Comparison of ENCODE assay signal across 30 cellular contexts in the genomic region with DNA sequence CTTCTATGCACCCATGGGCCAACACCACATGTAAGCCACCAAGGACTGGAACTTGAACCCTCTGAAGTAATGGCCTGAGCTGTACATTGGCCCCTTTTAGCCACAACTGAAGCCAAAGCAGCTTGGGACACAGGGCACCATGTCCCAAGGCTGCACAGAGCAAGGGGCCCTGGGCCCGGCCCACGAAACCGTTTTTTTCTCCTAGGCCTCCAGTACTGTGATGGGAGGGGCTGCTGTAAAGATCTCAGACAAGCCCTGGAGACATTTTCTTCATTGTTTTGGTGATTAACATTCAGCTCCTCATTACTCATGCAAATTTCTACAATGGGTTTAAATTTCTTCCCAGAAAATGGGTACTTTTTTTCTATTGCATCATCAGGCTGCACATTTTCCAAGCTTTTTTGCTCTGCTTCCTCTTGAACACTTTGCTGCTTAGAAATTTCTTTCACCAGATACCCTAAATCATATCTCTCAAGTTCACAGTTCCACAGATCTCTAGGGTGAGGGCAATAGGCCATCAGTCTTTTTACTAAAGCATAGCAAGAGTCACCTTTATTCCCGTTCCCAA.
"Had no signal": no experiment of that assay in that cellular context is flagged by ENCODE, and none has a peak within 500 bp of the region (broad histone marks: within the 10 kb centered on the region; RNA-seq: fewer than 3 reads in every experiment).

No MANE protein-coding gene starts in this region.

- DNase-seq: activated CD4-positive, alpha-beta memory T cell treated with anti-CD3 and anti-CD28 coated beads, Interleukin-2, amount 10 ng/mL, durations not matched to agents 7 days and 5 days; activated CD4-positive, alpha-beta T cell treated with anti-CD3 and anti-CD28 coated beads for 1 hour; activated CD4-positive, alpha-beta T cell treated with anti-CD3 and anti-CD28 coated beads for 4 hours; activated CD4-positive, alpha-beta T cell treated with anti-CD3 and anti-CD28 coated beads, Interleukin-2, amount 10 ng/mL, durations not matched to agents 7 days and 5 days; activated CD4-positive, alpha-beta T cell treated with anti-CD3 and anti-CD28 coated beads, Interleukin-2, amount 50 U/mL, for 4 hours; activated CD8-positive, alpha-beta memory T cell treated with anti-CD3 and anti-CD28 coated beads, Interleukin-2, amount 50 U/mL, for 48 hours; activated gamma-delta T cell; activated naive CD4-positive, alpha-beta T cell; activated naive CD4-positive, alpha-beta T cell treated with anti-CD3 and anti-CD28 coated beads, Interleukin-2, amount 10 ng/mL, durations not matched to agents 7 days and 5 days; activated naive CD8-positive, alpha-beta T cell treated with anti-CD3 and anti-CD28 coated beads, Interleukin-2, amount 10 ng/mL, durations not matched to agents 7 days and 5 days; activated T-cell treated with anti-CD3 and anti-CD28 coated beads for 4 hours; activated T-cell treated with anti-CD3 and anti-CD28 coated beads, Interleukin-2, amount 50 U/mL, for 24 hours; activated T-cell treated with anti-CD3 and anti-CD28 coated beads, Interleukin-2, amount 50 U/mL, for 72 hours; dorsolateral prefrontal cortex; effector memory CD4-positive, alpha-beta T cell; endodermal cell; erythroblast; foreskin keratinocyte; head of caudate nucleus; T-helper 2 cell had no signal

- H3K36me3 ChIP-seq: ascending aorta, breast epithelium, cardiac muscle cell, esophagus muscularis mucosa, gastroesophageal sphincter had no signal

- H3K27me3 Mint-ChIP-seq: activated CD4-positive, alpha-beta memory T cell treated with anti-CD3 and anti-CD28 coated beads, Interleukin-2, amount 10 ng/mL, durations not matched to agents 7 days and 5 days; activated CD4-positive, alpha-beta T cell treated with anti-CD3 and anti-CD28 coated beads, Interleukin-2, amount 10 ng/mL, durations not matched to agents 7 days and 5 days; activated naive CD4-positive, alpha-beta T cell treated with anti-CD3 and anti-CD28 coated beads, Interleukin-2, amount 10 ng/mL, durations not matched to agents 7 days and 5 days; activated naive CD8-positive, alpha-beta T cell treated with anti-CD3 and anti-CD28 coated beads, Interleukin-2, amount 10 ng/mL, durations not matched to agents 7 days and 5 days; activated T-cell treated with anti-CD3 and anti-CD28 coated beads, Interleukin-2, amount 50 U/mL, for 24 hours; central memory CD8-positive, alpha-beta T cell; dendritic cell treated with granulocyte-macrophage colony-stimulating factor and Interleukin-4, amounts not matched to agents 40 ng/mL and 50 ng/mL, for 4 days had no signal

- H3K27me3 ChIP-seq: ascending aorta, breast epithelium, cardiac muscle cell, dorsolateral prefrontal cortex, esophagus muscularis mucosa, foreskin keratinocyte, gastroesophageal sphincter had no signal

- H3K9me3 ChIP-seq: ascending aorta, breast epithelium, esophagus muscularis mucosa, gastroesophageal sphincter had no signal

- H3K27ac Mint-ChIP-seq: activated CD4-positive, alpha-beta memory T cell treated with anti-CD3 and anti-CD28 coated beads, Interleukin-2, amount 10 ng/mL, durations not matched to agents 7 days and 5 days; activated CD4-positive, alpha-beta T cell treated with anti-CD3 and anti-CD28 coated beads, Interleukin-2, amount 10 ng/mL, durations not matched to agents 7 days and 5 days; activated naive CD4-positive, alpha-beta T cell treated with anti-CD3 and anti-CD28 coated beads, Interleukin-2, amount 10 ng/mL, durations not matched to agents 7 days and 5 days; activated naive CD4-positive, alpha-beta T cell treated with anti-CD3 and anti-CD28 coated beads, Interleukin-2, amount 50 U/mL, for 72 hours; activated naive CD8-positive, alpha-beta T cell treated with anti-CD3 and anti-CD28 coated beads, Interleukin-2, amount 10 ng/mL, durations not matched to agents 7 days and 5 days; activated T-cell treated with anti-CD3 and anti-CD28 coated beads, Interleukin-2, amount 50 U/mL, for 24 hours; activated T-cell treated with anti-CD3 and anti-CD28 coated beads, Interleukin-2, amount 50 U/mL, for 72 hours; brain; dendritic cell treated with granulocyte-macrophage colony-stimulating factor and Interleukin-4, amounts not matched to agents 40 ng/mL and 50 ng/mL, for 4 days; endodermal cell had no signal

- ATAC-seq: activated naive CD4-positive, alpha-beta T cell treated with anti-CD3 and anti-CD28 coated beads, Interleukin-2, amount 50 U/mL, for 72 hours; activated T-cell treated with anti-CD3 and anti-CD28 coated beads, Interleukin-2, amount 50 U/mL, for 72 hours; foreskin keratinocyte; gastroesophageal sphincter had no signal

- H3K4me3 ChIP-seq: ascending aorta, breast epithelium, cardiac muscle cell, coronary artery, dorsolateral prefrontal cortex, esophagus muscularis mucosa, gastroesophageal sphincter had no signal

- H3K27ac ChIP-seq: ascending aorta, breast epithelium, cardiac muscle cell, coronary artery, dorsolateral prefrontal cortex, esophagus muscularis mucosa, foreskin keratinocyte, gastroesophageal sphincter had no signal

- H3K36me3 Mint-ChIP-seq: brain had no signal

- H3K9me3 Mint-ChIP-seq: central memory CD8-positive, alpha-beta T cell had no signal

- H3K4me1 ChIP-seq: ascending aorta, breast epithelium, esophagus muscularis mucosa, gastroesophageal sphincter had no signal

- H3K4me1 Mint-ChIP-seq: central memory CD8-positive, alpha-beta T cell; endodermal cell had no signal

- H3K4me3 Mint-ChIP-seq: activated CD4-positive, alpha-beta memory T cell treated with anti-CD3 and anti-CD28 coated beads, Interleukin-2, amount 10 ng/mL, durations not matched to agents 7 days and 5 days; activated CD4-positive, alpha-beta T cell treated with anti-CD3 and anti-CD28 coated beads, Interleukin-2, amount 10 ng/mL, durations not matched to agents 7 days and 5 days; activated naive CD4-positive, alpha-beta T cell treated with anti-CD3 and anti-CD28 coated beads, Interleukin-2, amount 10 ng/mL, durations not matched to agents 7 days and 5 days; activated naive CD8-positive, alpha-beta T cell treated with anti-CD3 and anti-CD28 coated beads, Interleukin-2, amount 10 ng/mL, durations not matched to agents 7 days and 5 days; activated T-cell treated with anti-CD3 and anti-CD28 coated beads, Interleukin-2, amount 50 U/mL, for 24 hours; activated T-cell treated with anti-CD3 and anti-CD28 coated beads, Interleukin-2, amount 50 U/mL, for 72 hours; brain; central memory CD8-positive, alpha-beta T cell; dendritic cell treated with granulocyte-macrophage colony-stimulating factor and Interleukin-4, amounts not matched to agents 40 ng/mL and 50 ng/mL, for 4 days; endodermal cell had no signal
